Comparison of ENCODE assay signal across 15 cellular contexts in the genomic region with DNA sequence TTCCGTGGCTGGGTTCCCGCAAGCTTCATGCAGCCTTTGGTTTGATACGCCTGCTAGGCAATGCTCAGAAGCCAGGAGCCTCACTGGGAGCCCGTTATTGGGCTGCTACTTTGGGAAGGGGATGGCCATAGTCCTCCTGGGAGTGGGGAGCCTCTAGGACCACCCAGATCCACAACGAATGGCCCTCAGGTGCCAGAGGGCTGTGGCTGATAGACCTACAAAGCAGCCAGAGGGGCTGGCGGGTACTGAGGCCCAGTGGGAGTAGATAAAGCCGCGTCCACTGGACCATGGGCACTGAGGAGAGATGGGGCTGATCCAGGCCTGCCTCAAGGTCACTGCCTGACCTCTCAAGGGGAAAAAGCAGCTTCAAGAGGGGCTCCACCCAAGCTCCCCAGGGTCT. TPM values are rescaled to one million over a fixed set of nuclear protein-coding genes. Genes with fewer than 3 reads are reported as not detected.
DNase-seq lines count a peak whose midpoint lies in the region; ATAC-seq, FAIRE-seq and TF ChIP-seq lines count a peak whose summit lies in the region.
"Had no signal": no experiment of that assay in that cellular context is flagged by ENCODE, and none has a peak within 500 bp of the region (broad histone marks: within the 10 kb centered on the region; RNA-seq: fewer than 3 reads in every experiment).

No MANE protein-coding gene starts in this region.

- H3K27me3 ChIP-seq in right cardiac atrium (ENCODE audit: control insufficient read depth, insufficient read depth) (no peaks in the 10 kb centered on the region), left ventricle myocardium inferior (ENCODE audit: low read depth) (peaks cover 50% of the 10 kb centered on the region), H1 (replicated peaks in 1 of 4; ENCODE audit: control insufficient read depth in 3 of 4, extremely low read depth in 1 of 4, insufficient read depth in 3 of 4, low read length in 3 of 4) (peaks cover 0 to 12% (median 4%) of the 10 kb centered on the region in 4 experiments; a peak in 3 of 7 replicates), SK-N-SH (ENCODE audit: insufficient read depth) (peaks cover 27% of the 10 kb centered on the region), GM23248 (replicated peaks; ENCODE audit: insufficient read depth) (peaks cover 17% of the 10 kb centered on the region)

- DNase-seq in right cardiac atrium, result peak in 2 of 3 donors; percentile 46 to 51
- DNase-seq in left ventricle myocardium inferior, result no peak
- DNase-seq in RWPE1 (ENCODE audit: low spot score), result no peak
- DNase-seq in H1 (ENCODE audit: low read depth in 1 of 2, low spot score in 2 of 2), result no peak
- DNase-seq in SK-N-SH, result no peak
- no peak for DNase-seq in GM23248
- DNase-seq: COR-L47, GOT3 had no signal

- no peak overlapping the region for H4K5ac ChIP-seq in H1 (ENCODE audit: insufficient read length, low read depth, low read length)

- intact Hi-C loops in right cardiac atrium (cut with DNase I) (loop anchor here (2.0 to 5.0 kb wide), 5 partner anchors 33 to 81 kb away; no protein-coding TSS in a partner anchor), left ventricle myocardium inferior (cut with micrococcal nuclease) (loop anchor here (10.0 kb wide), 1 partner anchor 83 kb away; a partner anchor contains a TSS)

- WGBS in right cardiac atrium, result 80% methylated on average over 8 of the region's 8 CpGs
- 79% methylated on average over 8 of the region's 8 CpGs; no CpG with 5 or more reads in 1 of the 2 experiments for WGBS in H1 (ENCODE audit: extremely low coverage in 1 of 2, insufficient coverage in 1 of 2, insufficient read length in 1 of 2, insufficient replicate concordance in 2 of 2, low coverage in 1 of 2, low lambda C conversion rate in 2 of 2, missing lambda C conversion rate in 1 of 2), 2 experiments
- WGBS in SK-N-SH (ENCODE audit: low lambda C conversion rate), result 52% methylated on average over 6 of the region's 8 CpGs
- 49 to 54% methylated on average over 8 of the region's 8 CpGs for WGBS in GM23248 (ENCODE audit: low coverage in 1 of 2, low lambda C conversion rate in 2 of 2, missing lambda C conversion rate in 2 of 2), 2 experiments

- no peak for ATAC-seq in right cardiac atrium

- H2BK12ac ChIP-seq in H1 (ENCODE audit: low read depth, low read length), result peak overlapping the region; percentile 60; the same call in 1 of the 2 replicates

- H4K91ac ChIP-seq in H1 (replicated peaks; ENCODE audit: insufficient read length, low read length), result no peak overlapping the region

- H2BK20ac ChIP-seq in H1 (ENCODE audit: low read length), result no peak overlapping the region

- no peak overlapping the region for H2BK5ac ChIP-seq in H1 (ENCODE audit: low read depth, low read length)

- H3F3A ChIP-seq in SK-N-SH (replicated peaks; ENCODE audit: insufficient read depth) (peaks cover 4% of the 10 kb centered on the region), GM23248 (ENCODE audit: insufficient read depth) (no peaks in the 10 kb centered on the region)

- in situ Hi-C loops in GM23248 (cut with MboI), result no loop called here

- H2BK15ac ChIP-seq in H1 (ENCODE audit: low read length), result peak overlapping the region; percentile 88

- peaks cover 2% of the 10 kb centered on the region; the same call in 1 of the 2 replicates for H3K23me2 ChIP-seq in H1 (ENCODE audit: low read depth, low read length)

- H3K9me2 ChIP-seq in SK-N-SH (no peaks in the 10 kb centered on the region), GM23248 (ENCODE audit: insufficient read depth) (no peaks in the 10 kb centered on the region)

- no peak for TF ChIP-seq RAD21 in H1 (IDR thresholded peaks at IDR 0.05 in 1 of 2, conservative IDR thresholded peaks at IDR 0.05 in 1 of 2; ENCODE audit: low read depth in 2 of 2, low read length in 2 of 2)
- TF ChIP-seq RAD21 in SK-N-SH (IDR thresholded peaks at IDR 0.05; ENCODE audit: low read length), result no peak

- H3K27ac ChIP-seq in right cardiac atrium (ENCODE audit: low read length) (no peak overlapping the region), left ventricle myocardium inferior (replicated peaks) (no peak overlapping the region), RWPE1 (peak overlapping the region; percentile 15; the same call in 1 of the 2 replicates), H1 (ENCODE audit: low read depth, low read length) (no peak overlapping the region), SK-N-SH (ENCODE audit: low read depth in 2 of 2, low read length in 1 of 2) (no peak overlapping the region), GM23248 (no peak overlapping the region)

- H3K9ac ChIP-seq in H1 (replicated peaks in 1 of 4; ENCODE audit: extremely low read depth in 1 of 4, low read depth in 3 of 4, low read length in 3 of 4) (no peak overlapping the region), SK-N-SH (no peak overlapping the region), GM23248 (no peak overlapping the region)

- CTCF ChIA-PET in RWPE1 (lab: Yijun Ruan, JAX) (interaction anchor here (0.7 to 2.8 kb wide), 11 partner anchors 11 to 173 kb away, joined by 3 to 14 read pairs (median 3); no protein-coding TSS in a partner anchor), H1 (lab: Charles Lee; ENCODE audit: partially characterized antibody) (interaction anchor here (0.6 to 19.7 kb wide), 26 partner anchors 17 to 401 kb away, joined by 3 to 1138 read pairs (median 6); a partner anchor contains a TSS), SK-N-SH (lab: Yijun Ruan, JAX) (interaction anchor here (0.7 to 23.1 kb wide), 20 partner anchors 11 to 135 kb away, joined by 3 to 1375 read pairs (median 5); a partner anchor contains a TSS)

- TF ChIP-seq CTCF in left ventricle myocardium inferior (IDR thresholded peaks at IDR 0.05; ENCODE audit: borderline replicate concordance) (no peak), RWPE1 (conservative IDR thresholded peaks at IDR 0.05; ENCODE audit: low read depth) (no peak), H1 (IDR thresholded peaks at IDR 0.05; ENCODE audit: control extremely low read depth in 1 of 3, insufficient read depth in 1 of 3, low read depth in 1 of 3, low read length in 3 of 3) (no peak), SK-N-SH (IDR thresholded peaks at IDR 0.05) (no peak)

- POLR2A ChIA-PET in RWPE1 (lab: Yijun Ruan, JAX; ENCODE audit: low non-redundant PET) (no interaction called here), H1 (lab: Charles Lee; ENCODE audit: partially characterized antibody) (interaction anchor here (0.5 to 11.9 kb wide), 8 partner anchors 10 to 141 kb away, joined by 3 to 128 read pairs (median 6); no protein-coding TSS in a partner anchor), SK-N-SH (lab: Yijun Ruan, JAX) (no interaction called here)

- H3K9me3 ChIP-seq in right cardiac atrium (ENCODE audit: control insufficient read depth, low read length) (no peaks in the 10 kb centered on the region), left ventricle myocardium inferior (replicated peaks) (no peaks in the 10 kb centered on the region), H1 (ENCODE audit: insufficient read depth in 2 of 2, low read depth in 1 of 2, low read length in 1 of 2) (no peaks in the 10 kb centered on the region), SK-N-SH (no peaks in the 10 kb centered on the region), GM23248 (ENCODE audit: low read depth) (no peaks in the 10 kb centered on the region)

- no peak overlapping the region for H3K4ac ChIP-seq in H1 (replicated peaks; ENCODE audit: insufficient read length, low read depth, low read length)

- no peak overlapping the region for H3K18ac ChIP-seq in H1 (ENCODE audit: extremely low read depth, low read length)

- H4K8ac ChIP-seq in H1 (ENCODE audit: extremely low read depth, insufficient read depth, low read length), result no peak overlapping the region

- no peaks in the 10 kb centered on the region for H3K79me2 ChIP-seq in H1 (ENCODE audit: control insufficient read depth in 1 of 2, insufficient read depth in 2 of 2, low read length in 2 of 2)
- no peaks in the 10 kb centered on the region for H3K79me2 ChIP-seq in SK-N-SH (ENCODE audit: insufficient read depth)
- H3K79me2 ChIP-seq in GM23248 (ENCODE audit: insufficient read depth), result no peaks in the 10 kb centered on the region

- no peaks in the 10 kb centered on the region for H3K79me1 ChIP-seq in H1 (ENCODE audit: low read depth, low read length)

- no peak overlapping the region for H3K4me3 ChIP-seq in right cardiac atrium (ENCODE audit: low read length)
- no peak overlapping the region for H3K4me3 ChIP-seq in left ventricle myocardium inferior
- H3K4me3 ChIP-seq in H1 (ENCODE audit: extremely low read depth in 1 of 4, insufficient read depth in 2 of 4, low read depth in 3 of 4, low read length in 4 of 4), result no peak overlapping the region
- no peak overlapping the region for H3K4me3 ChIP-seq in SK-N-SH (ENCODE audit: low read depth in 2 of 2, low read length in 1 of 2)
- H3K4me3 ChIP-seq in GM23248, result no peak overlapping the region
- H3K4me3 ChIP-seq: GM12878 had no signal

- H3K36me3 ChIP-seq in left ventricle myocardium inferior, result no peaks in the 10 kb centered on the region
- H3K36me3 ChIP-seq in H1 (ENCODE audit: control insufficient read depth in 2 of 4, insufficient read depth in 4 of 4, low read length in 3 of 4), result peaks cover 0 to 5% (median 2%) of the 10 kb centered on the region in 4 experiments; a peak in 4 of 8 replicates
- no peaks in the 10 kb centered on the region for H3K36me3 ChIP-seq in SK-N-SH (replicated peaks in 1 of 2; ENCODE audit: control insufficient read depth in 1 of 2, insufficient read depth in 2 of 2, low read length in 1 of 2)
- H3K36me3 ChIP-seq in GM23248 (ENCODE audit: low read depth), result no peaks in the 10 kb centered on the region

- H3K23ac ChIP-seq in H1 (ENCODE audit: insufficient read length), result no peak overlapping the region

- H4K20me1 ChIP-seq in H1 (replicated peaks in 1 of 2; ENCODE audit: control insufficient read depth in 1 of 2, insufficient read depth in 2 of 2, low read length in 2 of 2) (peaks cover 0 to 5% of the 10 kb centered on the region in 2 experiments), SK-N-SH (ENCODE audit: insufficient read depth) (no peaks in the 10 kb centered on the region), GM23248 (ENCODE audit: insufficient read depth) (no peaks in the 10 kb centered on the region)

- H3K14ac ChIP-seq in H1 (ENCODE audit: insufficient read length), result no peak overlapping the region

- H3K56ac ChIP-seq in H1 (replicated peaks; ENCODE audit: insufficient read length, low read depth, low read length), result no peak overlapping the region

- no peak overlapping the region for H3K4me2 ChIP-seq in H1 (ENCODE audit: insufficient read depth in 1 of 2, low read depth in 2 of 2, low read length in 2 of 2)
- no peak overlapping the region for H3K4me2 ChIP-seq in SK-N-SH
- no peak overlapping the region for H3K4me2 ChIP-seq in GM23248 (ENCODE audit: unreplicated experiment)

- H3K4me1 ChIP-seq in right cardiac atrium (ENCODE audit: control insufficient read depth, insufficient read depth, low read length) (no peaks in the 10 kb centered on the region), left ventricle myocardium inferior (peaks cover 27% of the 10 kb centered on the region), H1 (replicated peaks in 1 of 4; ENCODE audit: control insufficient read depth in 3 of 4, insufficient read depth in 4 of 4, low read length in 3 of 4) (peaks cover 0 to 14% (median 7%) of the 10 kb centered on the region in 4 experiments; a peak in 5 of 7 replicates), SK-N-SH (ENCODE audit: control insufficient read depth in 1 of 2, insufficient read depth in 2 of 2, low read depth in 1 of 2, low read length in 1 of 2) (peaks cover 0 to 19% of the 10 kb centered on the region in 2 experiments; a peak in 1 of 4 replicates), GM23248 (ENCODE audit: insufficient read depth) (no peaks in the 10 kb centered on the region)

- no peak for FAIRE-seq in H1 (lab: Jason Lieb, UNC)

- H2AFZ ChIP-seq in H1 (ENCODE audit: low read length), result no peak overlapping the region
- no peak overlapping the region for H2AFZ ChIP-seq in SK-N-SH (ENCODE audit: low read depth)
- no peak overlapping the region for H2AFZ ChIP-seq in GM23248

- H2BK120ac ChIP-seq in H1 (replicated peaks; ENCODE audit: low read depth, low read length), result no peak overlapping the region

- TF ChIP-seq POLR2A in H1 (IDR thresholded peaks at IDR 0.05; ENCODE audit: control extremely low read depth in 1 of 2, low read depth in 2 of 2, low read length in 2 of 2), result no peak

- H2AK5ac ChIP-seq in H1 (ENCODE audit: low read depth, low read length), result no peak overlapping the region

- TF ChIP-seq EP300 in H1 (IDR thresholded peaks at IDR 0.05; ENCODE audit: borderline replicate concordance in 1 of 2, low read depth in 2 of 2, low read length in 2 of 2) (no peak), SK-N-SH (IDR thresholded peaks at IDR 0.05; ENCODE audit: borderline replicate concordance in 1 of 2, low read depth in 1 of 2, low read length in 1 of 2) (no peak)

RNA-seq across cellular contexts. Expression of a gene that starts 0.7 kb away (rescaled TPM):
- not detected for total RNA-seq in right cardiac atrium
- not detected for polyA plus RNA-seq in right cardiac atrium
- total RNA-seq in left ventricle myocardium inferior, result not detected
- not detected in 2 replicates for total RNA-seq in H1 (2021; fragmentation: NEBNext Ultra II Directional; extraction: Animal tissue kit (Norgen Biotek cat#: 25700))
- 0.08 and 0.20 TPM in 2 replicates for polyA plus RNA-seq in H1 (2011; rRNA removed)
- polyA plus RNA-seq in H1 (2011; cell fraction: cytosol; rRNA removed), result 0.10 TPM
- polyA plus RNA-seq in H1 (2011; cell fraction: nucleus; rRNA removed), result 0.19 TPM
- polyA plus RNA-seq in H1 (2012, experiment 1 of 2), result 0.32 to 0.39 TPM in 2 of 4 replicates, not detected in the others
- polyA plus RNA-seq in H1 (2012, experiment 2 of 2), result not detected
- 0.12 TPM for polyA plus RNA-seq in H1 (2013, experiment 1 of 2)
- 0.18 TPM for polyA plus RNA-seq in H1 (2013, experiment 2 of 2)
- 0.13 and 0.15 TPM in 2 replicates for polyA minus RNA-seq in H1 (2011; rRNA and poly(A)+ RNA removed)
- polyA minus RNA-seq in H1 (2011; cell fraction: cytosol; rRNA and poly(A)+ RNA removed), result not detected
- polyA minus RNA-seq in H1 (2011; cell fraction: nucleus; rRNA and poly(A)+ RNA removed), result not detected
- not detected in 2 replicates for polyA plus RNA-seq in SK-N-SH (2012; rRNA removed)
- polyA plus RNA-seq in SK-N-SH (2012; cell fraction: cytosol; rRNA removed), result not detected in 2 replicates
- 0.12 TPM in 1 of 2 replicates, not detected in the other for polyA plus RNA-seq in SK-N-SH (2012; cell fraction: nucleus; rRNA removed)
- not detected in 2 replicates for total RNA-seq in GM23248 (2014; rRNA removed; shearing (Covaris generic))
- polyA plus RNA-seq in GM23248 (2016; fragmentation: Nextera tagmentation; extraction: Ambion mirVana), result not detected in 2 replicates
- total RNA-seq: A172; A673; Calu3; CD4-positive, alpha-beta memory T cell; GM12878; H7 had no signal
- polyA plus RNA-seq: BJ; CD4-positive, alpha-beta memory T cell; GM12878 had no signal

RNA-seq across cellular contexts. Expression of a gene that starts 12.9 kb away (rescaled TPM):
- 10 to 100 TPM in 1 of 4 donors, 1 to 10 TPM in 3; 5.0 to 10.4 (median 8.9) TPM for total RNA-seq in right cardiac atrium
- polyA plus RNA-seq in right cardiac atrium, result 5.4 TPM
- 10.4 TPM for total RNA-seq in left ventricle myocardium inferior
- 0.57 and 1.2 TPM in 2 replicates for total RNA-seq in H1 (2021; fragmentation: NEBNext Ultra II Directional; extraction: Animal tissue kit (Norgen Biotek cat#: 25700))
- 3.7 and 4.7 TPM in 2 replicates for polyA plus RNA-seq in H1 (2011; rRNA removed)
- 2.0 TPM for polyA plus RNA-seq in H1 (2011; cell fraction: cytosol; rRNA removed)
- 10.8 TPM for polyA plus RNA-seq in H1 (2011; cell fraction: nucleus; rRNA removed)
- 0.87 to 1.5 TPM (median 1.1 TPM) in 4 replicates for polyA plus RNA-seq in H1 (2012, experiment 1 of 2)
- polyA plus RNA-seq in H1 (2012, experiment 2 of 2), result 0.85 TPM
- 1.2 TPM for polyA plus RNA-seq in H1 (2013, experiment 1 of 2)
- 1.0 TPM for polyA plus RNA-seq in H1 (2013, experiment 2 of 2)
- 1.5 and 2.5 TPM in 2 replicates for polyA minus RNA-seq in H1 (2011; rRNA and poly(A)+ RNA removed)
- polyA minus RNA-seq in H1 (2011; cell fraction: cytosol; rRNA and poly(A)+ RNA removed), result 0.88 TPM
- polyA minus RNA-seq in H1 (2011; cell fraction: nucleus; rRNA and poly(A)+ RNA removed), result 1.9 TPM
- 0.84 and 0.89 TPM in 2 replicates for polyA plus RNA-seq in SK-N-SH (2012; rRNA removed)
- polyA plus RNA-seq in SK-N-SH (2012; cell fraction: cytosol; rRNA removed), result 0.15 and 0.29 TPM in 2 replicates
- polyA plus RNA-seq in SK-N-SH (2012; cell fraction: nucleus; rRNA removed), result 1.6 and 2.0 TPM in 2 replicates
- under 0.01 TPM in 1 of 2 replicates, not detected in the other for total RNA-seq in GM23248 (2014; rRNA removed; shearing (Covaris generic))
- polyA plus RNA-seq in GM23248 (2016; fragmentation: Nextera tagmentation; extraction: Ambion mirVana), result 0.36 and 0.93 TPM in 2 replicates
- total RNA-seq: A172; A673; Calu3; CD4-positive, alpha-beta memory T cell; GM12878 had no signal
- polyA plus RNA-seq: CD4-positive, alpha-beta memory T cell had no signal

RNA-seq across cellular contexts. Expression of a gene that starts 37.0 kb away (rescaled TPM):
- total RNA-seq in right cardiac atrium (10 to 100 TPM in 2 of 4 donors, 1 to 10 TPM in 2; 7.3 to 15.2 (median 9.4) TPM), left ventricle myocardium inferior (10.2 TPM)
- polyA plus RNA-seq in right cardiac atrium (10.2 TPM), H1 (2011; rRNA removed) (20.3 and 36.0 TPM in 2 replicates), SK-N-SH (2012; rRNA removed) (23.9 and 30.4 TPM in 2 replicates), GM23248 (2016; fragmentation: Nextera tagmentation; extraction: Ambion mirVana) (0.25 and 0.54 TPM in 2 replicates)
- total RNA-seq in H1 (2021; fragmentation: NEBNext Ultra II Directional; extraction: Animal tissue kit (Norgen Biotek cat#: 25700)), result 37.0 and 39.6 TPM in 2 replicates
- 21.2 TPM for polyA plus RNA-seq in H1 (2011; cell fraction: cytosol; rRNA removed)
- polyA plus RNA-seq in H1 (2011; cell fraction: nucleus; rRNA removed), result 58.6 TPM
- 15.9 to 32.4 TPM (median 29.9 TPM) in 4 replicates for polyA plus RNA-seq in H1 (2012, experiment 1 of 2)
- polyA plus RNA-seq in H1 (2012, experiment 2 of 2), result 23.9 TPM
- 45.3 TPM for polyA plus RNA-seq in H1 (2013, experiment 1 of 2)
- 41.8 TPM for polyA plus RNA-seq in H1 (2013, experiment 2 of 2)
- 28.0 and 36.9 TPM in 2 replicates for polyA minus RNA-seq in H1 (2011; rRNA and poly(A)+ RNA removed)
- 35.4 TPM for polyA minus RNA-seq in H1 (2011; cell fraction: cytosol; rRNA and poly(A)+ RNA removed)
- 25.2 TPM for polyA minus RNA-seq in H1 (2011; cell fraction: nucleus; rRNA and poly(A)+ RNA removed)
- polyA plus RNA-seq in SK-N-SH (2012; cell fraction: cytosol; rRNA removed), result 15.5 and 23.2 TPM in 2 replicates
- polyA plus RNA-seq in SK-N-SH (2012; cell fraction: nucleus; rRNA removed), result 32.9 and 38.3 TPM in 2 replicates
- total RNA-seq in GM23248 (2014; rRNA removed; shearing (Covaris generic)), result 3.2 and 3.5 TPM in 2 replicates
- total RNA-seq: CD4-positive, alpha-beta memory T cell had no signal
- polyA plus RNA-seq: CD4-positive, alpha-beta memory T cell had no signal

RNA-seq across cellular contexts. Expression of a gene that starts 43.9 kb away (rescaled TPM):
- total RNA-seq in right cardiac atrium (100 to 1,000 TPM; 129 to 149 (median 148) TPM), left ventricle myocardium inferior (118 TPM)
- polyA plus RNA-seq in right cardiac atrium (122 TPM), H1 (2011; rRNA removed) (516 and 539 TPM in 2 replicates), SK-N-SH (2012; rRNA removed) (641 and 649 TPM in 2 replicates), GM23248 (2016; fragmentation: Nextera tagmentation; extraction: Ambion mirVana) (424 and 426 TPM in 2 replicates)
- total RNA-seq in H1 (2021; fragmentation: NEBNext Ultra II Directional; extraction: Animal tissue kit (Norgen Biotek cat#: 25700)), result 168 and 169 TPM in 2 replicates
- polyA plus RNA-seq in H1 (2011; cell fraction: cytosol; rRNA removed), result 378 TPM
- polyA plus RNA-seq in H1 (2011; cell fraction: nucleus; rRNA removed), result 319 TPM
- 135 to 260 TPM (median 228 TPM) in 4 replicates for polyA plus RNA-seq in H1 (2012, experiment 1 of 2)
- 195 TPM for polyA plus RNA-seq in H1 (2012, experiment 2 of 2)
- polyA plus RNA-seq in H1 (2013, experiment 1 of 2), result 215 TPM
- 242 TPM for polyA plus RNA-seq in H1 (2013, experiment 2 of 2)
- 310 and 337 TPM in 2 replicates for polyA minus RNA-seq in H1 (2011; rRNA and poly(A)+ RNA removed)
- polyA minus RNA-seq in H1 (2011; cell fraction: cytosol; rRNA and poly(A)+ RNA removed), result 106 TPM
- polyA minus RNA-seq in H1 (2011; cell fraction: nucleus; rRNA and poly(A)+ RNA removed), result 98.5 TPM
- polyA plus RNA-seq in SK-N-SH (2012; cell fraction: cytosol; rRNA removed), result 388 and 495 TPM in 2 replicates
- 361 and 439 TPM in 2 replicates for polyA plus RNA-seq in SK-N-SH (2012; cell fraction: nucleus; rRNA removed)
- 393 and 427 TPM in 2 replicates for total RNA-seq in GM23248 (2014; rRNA removed; shearing (Covaris generic))

Comparison
In these comparisons a context has a peak if more than half of its experiments do, and no peak if none do; other contexts are left out.
1. DNase-seq: peak in right cardiac atrium (2 of 3); none in left ventricle myocardium inferior (single experiment), RWPE1 (single experiment), H1 (0 of 2), SK-N-SH (single experiment) and GM23248 (single experiment).